In genomic region chr2:187552959-187553681, GRCh38 we compare ENCODE assay signal across 9 cellular contexts. TPM values are rescaled to one million over a fixed set of nuclear protein-coding genes. Genes with fewer than 3 reads are reported as not detected.
A peak's percentile ranks its signal among the peaks of the same experiment; 100 is the strongest.
DNase-seq lines count a peak whose midpoint lies in the region; ATAC-seq and TF ChIP-seq lines count a peak whose summit lies in the region.
"Had no signal": no experiment of that assay in that cellular context is flagged by ENCODE, and none has a peak within 500 bp of the region (broad histone marks: within the 10 kb centered on the region; RNA-seq: fewer than 3 reads in every experiment).

No MANE protein-coding gene starts in this region.

- peak; percentile 22 for DNase-seq in GM12865 (ENCODE audit: low read depth)
- peak; percentile 11 for DNase-seq in MG63
- no peak for DNase-seq in esophagus muscularis mucosa (ENCODE audit: extremely low spot score)
- DNase-seq in psoas muscle: no peak
- no peak for DNase-seq in NCI-H1694 treated with DMSO at 0.1 percent for 48 hours (lab: John Stamatoyannopoulos, UW)
- no peak for DNase-seq in SW480 (ENCODE audit: low spot score)

- peaks cover 0 to 8% (median 4%) of the 10 kb centered on the region in 4 donors for H3K4me1 ChIP-seq in esophagus muscularis mucosa
- H3K4me1 ChIP-seq in psoas muscle: peaks cover 16% of the 10 kb centered on the region

- H3K4me3 ChIP-seq in GM12865 (ENCODE audit: low read depth, low read length) (peak overlapping the region; percentile 68; the same call in 1 of the 2 replicates), MG63 (peak overlapping the region; percentile 67), esophagus muscularis mucosa (peak overlapping the region; percentile 44 to 61 (median 52)), psoas muscle (peak overlapping the region; percentile 72)

- TF ChIP-seq CTCF in GM12865 (IDR thresholded peaks at IDR 0.05; ENCODE audit: insufficient read depth, low read depth, low read length, missing control alignments) (no peak), esophagus muscularis mucosa (IDR thresholded peaks at IDR 0.05) (no peak), psoas muscle (IDR thresholded peaks at IDR 0.05) (no peak)

- WGBS in esophagus muscularis mucosa: 66% methylated on average over 2 of the region's 2 CpGs
- 27 to 38% (median 30%) methylated on average over 2 of the region's 2 CpGs for WGBS in psoas muscle, 3 donors

- ATAC-seq in psoas muscle: peak; percentile 58 to 77 (median 64)
- ATAC-seq in HG03439 (IDR thresholded peaks at IDR 0.05; ENCODE audit: unreplicated experiment): no peak
- no peak for ATAC-seq in GM21381 (IDR thresholded peaks at IDR 0.05; ENCODE audit: unreplicated experiment)

- TF ChIP-seq POLR2A in esophagus muscularis mucosa (IDR thresholded peaks at IDR 0.05; ENCODE audit: low read depth): no peak

- TF ChIP-seq EP300 in esophagus muscularis mucosa (IDR thresholded peaks at IDR 0.05): no peak

- intact Hi-C loops in esophagus muscularis mucosa (cut with DNase I): no loop called here
- intact Hi-C loops in psoas muscle (cut with DNase I): no loop called here

- H3K9me3 ChIP-seq in MG63 (no peaks in the 10 kb centered on the region), esophagus muscularis mucosa (no peaks in the 10 kb centered on the region), psoas muscle (no peaks in the 10 kb centered on the region)

- no peaks in the 10 kb centered on the region for H3K27me3 ChIP-seq in MG63
- no peaks in the 10 kb centered on the region for H3K27me3 ChIP-seq in esophagus muscularis mucosa
- no peaks in the 10 kb centered on the region for H3K27me3 ChIP-seq in psoas muscle (ENCODE audit: insufficient read depth in 3 of 3, low read length in 2 of 3)

- peak overlapping the region; percentile 53 to 70 (median 62) for H3K27ac ChIP-seq in esophagus muscularis mucosa (replicated peaks in 1 of 4)
- H3K27ac ChIP-seq in psoas muscle: peak overlapping the region; percentile 80

- peaks cover 7% of the 10 kb centered on the region; the same call in 1 of the 2 replicates for H3K36me3 ChIP-seq in MG63
- H3K36me3 ChIP-seq in esophagus muscularis mucosa: no peaks in the 10 kb centered on the region
- H3K36me3 ChIP-seq in psoas muscle (ENCODE audit: insufficient read depth in 1 of 2, low read depth in 1 of 2): peaks cover 0 to 2% of the 10 kb centered on the region in 2 donors

RNA-seq across cellular contexts. Expression of gene TFPI, which starts 1.1 kb away (rescaled TPM):
- 12.0 and 15.0 TPM in 2 replicates for total RNA-seq in MG63 (2014; rRNA removed; shearing (Covaris generic); ENCODE audit: low replicate concordance)
- total RNA-seq in esophagus muscularis mucosa: 10 to 100 TPM; 57.3 to 93.1 (median 68.2) TPM
- total RNA-seq in psoas muscle: 10 to 100 TPM; 24.1 to 84.6 (median 45.4) TPM
- polyA plus RNA-seq in psoas muscle: 10 to 100 TPM; 15.0 to 96.0 (median 15.5) TPM
- total RNA-seq: activated CD8-positive, alpha-beta memory T cell treated with anti-CD3 and anti-CD28 coated beads for 36 hours had no signal

Comparison
In these comparisons a context has a peak if more than half of its experiments do, and no peak if none do; other contexts are left out.
1. DNase-seq: peak in GM12865 (single experiment) and MG63 (single experiment); none in esophagus muscularis mucosa (single experiment), psoas muscle (0 of 2), NCI-H1694 treated with DMSO at 0.1 percent for 48 hours (single experiment) and SW480 (single experiment).
2. ATAC-seq: peak in psoas muscle (4 of 4); none in HG03439 (single experiment) and GM21381 (single experiment).
3. Peak in every context shown above with its lines, with median percentiles within 50 percentile points of each other: H3K4me3 ChIP-seq.